In the genomic region with DNA sequence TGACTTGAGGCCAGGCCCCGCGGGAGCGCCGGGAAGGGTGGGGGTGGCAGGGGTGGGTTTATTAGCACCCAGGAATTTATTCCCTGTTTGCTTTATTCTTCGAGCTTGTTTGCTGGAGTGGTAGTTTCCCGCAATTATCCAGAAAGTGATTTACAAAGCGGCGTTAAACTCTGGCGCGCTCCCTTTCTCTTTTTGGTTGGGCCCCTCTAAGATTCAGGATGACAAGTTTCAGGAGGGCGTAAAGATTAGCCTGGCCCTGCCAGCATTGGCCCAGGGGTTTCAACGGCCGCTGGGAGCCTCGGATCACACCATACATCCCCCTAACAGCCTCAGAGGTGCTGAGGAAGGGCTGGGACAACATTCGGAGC, we compare ENCODE assay signal across 2 cellular contexts.
TF ChIP-seq lines count a peak whose summit lies in the region.

No MANE protein-coding gene starts in this region.

TF ChIP-seq in HEK293, 187 proteins besides CTCF, POLR2A, EP300 and RAD21:
- TF ChIP-seq ZBTB48 (tag by site-specific recombination; IDR thresholded peaks at IDR 0.05) (no peak), ZNF837 (tag by site-specific recombination; IDR thresholded peaks at IDR 0.05) (no peak), GLI2 (tag by site-specific recombination; IDR thresholded peaks at IDR 0.05; ENCODE audit: borderline replicate concordance, low read depth) (no peak), ZNF433 (tag by site-specific recombination; IDR thresholded peaks at IDR 0.05; ENCODE audit: low read depth) (no peak), ZNF747 (tag by site-specific recombination; IDR thresholded peaks at IDR 0.05) (no peak), EGR2 (tag by site-specific recombination; IDR thresholded peaks at IDR 0.05; ENCODE audit: low read depth) (no peak), ZNF138 (tag by site-specific recombination; IDR thresholded peaks at IDR 0.05; ENCODE audit: borderline replicate concordance) (no peak), MYNN (tag by site-specific recombination; IDR thresholded peaks at IDR 0.05; ENCODE audit: borderline replicate concordance) (no peak), OVOL3 (tag by site-specific recombination; IDR thresholded peaks at IDR 0.05) (no peak), ZNF121 (tag by site-specific recombination; IDR thresholded peaks at IDR 0.05) (no peak), REPIN1 (tag by site-specific recombination; IDR thresholded peaks at IDR 0.05; ENCODE audit: low read depth) (no peak), KLF1 (tag by site-specific recombination; IDR thresholded peaks at IDR 0.05) (no peak)
- TF ChIP-seq, protein P1, sequence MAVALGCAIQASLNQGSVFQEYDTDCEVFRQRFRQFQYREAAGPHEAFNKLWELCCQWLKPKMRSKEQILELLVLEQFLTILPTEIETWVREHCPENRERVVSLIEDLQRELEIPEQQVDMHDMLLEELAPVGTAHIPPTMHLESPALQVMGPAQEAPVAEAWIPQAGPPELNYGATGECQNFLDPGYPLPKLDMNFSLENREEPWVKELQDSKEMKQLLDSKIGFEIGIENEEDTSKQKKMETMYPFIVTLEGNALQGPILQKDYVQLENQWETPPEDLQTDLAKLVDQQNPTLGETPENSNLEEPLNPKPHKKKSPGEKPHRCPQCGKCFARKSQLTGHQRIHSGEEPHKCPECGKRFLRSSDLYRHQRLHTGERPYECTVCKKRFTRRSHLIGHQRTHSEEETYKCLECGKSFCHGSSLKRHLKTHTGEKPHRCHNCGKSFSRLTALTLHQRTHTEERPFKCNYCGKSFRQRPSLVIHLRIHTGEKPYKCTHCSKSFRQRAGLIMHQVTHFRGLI (tag by site-specific recombination; IDR thresholded peaks at IDR 0.05) = no peak
- TF ChIP-seq, protein P2, sequence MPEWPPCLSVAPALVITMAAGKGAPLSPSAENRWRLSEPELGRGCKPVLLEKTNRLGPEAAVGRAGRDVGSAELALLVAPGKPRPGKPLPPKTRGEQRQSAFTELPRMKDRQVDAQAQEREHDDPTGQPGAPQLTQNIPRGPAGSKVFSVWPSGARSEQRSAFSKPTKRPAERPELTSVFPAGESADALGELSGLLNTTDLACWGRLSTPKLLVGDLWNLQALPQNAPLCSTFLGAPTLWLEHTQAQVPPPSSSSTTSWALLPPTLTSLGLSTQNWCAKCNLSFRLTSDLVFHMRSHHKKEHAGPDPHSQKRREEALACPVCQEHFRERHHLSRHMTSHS (tag by site-specific recombination; IDR thresholded peaks at IDR 0.05) = no peak
- TF ChIP-seq, protein P3, sequence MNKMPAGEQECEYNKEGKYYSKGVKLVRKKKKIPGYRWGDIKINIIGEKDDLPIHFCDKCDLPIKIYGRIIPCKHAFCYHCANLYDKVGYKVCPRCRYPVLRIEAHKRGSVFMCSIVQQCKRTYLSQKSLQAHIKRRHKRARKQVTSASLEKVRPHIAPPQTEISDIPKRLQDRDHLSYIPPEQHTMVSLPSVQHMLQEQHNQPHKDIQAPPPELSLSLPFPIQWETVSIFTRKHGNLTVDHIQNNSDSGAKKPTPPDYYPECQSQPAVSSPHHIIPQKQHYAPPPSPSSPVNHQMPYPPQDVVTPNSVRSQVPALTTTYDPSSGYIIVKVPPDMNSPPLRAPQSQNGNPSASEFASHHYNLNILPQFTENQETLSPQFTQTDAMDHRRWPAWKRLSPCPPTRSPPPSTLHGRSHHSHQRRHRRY (tag by site-specific recombination; IDR thresholded peaks at IDR 0.05) = no peak
- TF ChIP-seq, protein P4, sequence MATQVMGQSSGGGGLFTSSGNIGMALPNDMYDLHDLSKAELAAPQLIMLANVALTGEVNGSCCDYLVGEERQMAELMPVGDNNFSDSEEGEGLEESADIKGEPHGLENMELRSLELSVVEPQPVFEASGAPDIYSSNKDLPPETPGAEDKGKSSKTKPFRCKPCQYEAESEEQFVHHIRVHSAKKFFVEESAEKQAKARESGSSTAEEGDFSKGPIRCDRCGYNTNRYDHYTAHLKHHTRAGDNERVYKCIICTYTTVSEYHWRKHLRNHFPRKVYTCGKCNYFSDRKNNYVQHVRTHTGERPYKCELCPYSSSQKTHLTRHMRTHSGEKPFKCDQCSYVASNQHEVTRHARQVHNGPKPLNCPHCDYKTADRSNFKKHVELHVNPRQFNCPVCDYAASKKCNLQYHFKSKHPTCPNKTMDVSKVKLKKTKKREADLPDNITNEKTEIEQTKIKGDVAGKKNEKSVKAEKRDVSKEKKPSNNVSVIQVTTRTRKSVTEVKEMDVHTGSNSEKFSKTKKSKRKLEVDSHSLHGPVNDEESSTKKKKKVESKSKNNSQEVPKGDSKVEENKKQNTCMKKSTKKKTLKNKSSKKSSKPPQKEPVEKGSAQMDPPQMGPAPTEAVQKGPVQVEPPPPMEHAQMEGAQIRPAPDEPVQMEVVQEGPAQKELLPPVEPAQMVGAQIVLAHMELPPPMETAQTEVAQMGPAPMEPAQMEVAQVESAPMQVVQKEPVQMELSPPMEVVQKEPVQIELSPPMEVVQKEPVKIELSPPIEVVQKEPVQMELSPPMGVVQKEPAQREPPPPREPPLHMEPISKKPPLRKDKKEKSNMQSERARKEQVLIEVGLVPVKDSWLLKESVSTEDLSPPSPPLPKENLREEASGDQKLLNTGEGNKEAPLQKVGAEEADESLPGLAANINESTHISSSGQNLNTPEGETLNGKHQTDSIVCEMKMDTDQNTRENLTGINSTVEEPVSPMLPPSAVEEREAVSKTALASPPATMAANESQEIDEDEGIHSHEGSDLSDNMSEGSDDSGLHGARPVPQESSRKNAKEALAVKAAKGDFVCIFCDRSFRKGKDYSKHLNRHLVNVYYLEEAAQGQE (tag by site-specific recombination; IDR thresholded peaks at IDR 0.05) = no peak

TF ChIP-seq in H1, 55 proteins besides CTCF, POLR2A, EP300 and RAD21:
- TF ChIP-seq POU5F1 (IDR thresholded peaks at IDR 0.05; ENCODE audit: low read depth, low read length) (no peak), KDM4A (IDR thresholded peaks at IDR 0.05; ENCODE audit: low read depth, low read length, severe bottlenecking) (no peak), RNF2 (IDR thresholded peaks at IDR 0.05; ENCODE audit: borderline replicate concordance, low read depth, low read length, missing control alignments, poor library complexity, severe bottlenecking) (no peak), FOSL1 (IDR thresholded peaks at IDR 0.05; ENCODE audit: insufficient read depth, low read depth, low read length) (no peak), RXRA (IDR thresholded peaks at IDR 0.05; ENCODE audit: insufficient read depth, low read depth, low read length) (no peak), JUN (IDR thresholded peaks at IDR 0.05; ENCODE audit: low read depth, low read length) (no peak)
- TF ChIP-seq, protein P5, sequence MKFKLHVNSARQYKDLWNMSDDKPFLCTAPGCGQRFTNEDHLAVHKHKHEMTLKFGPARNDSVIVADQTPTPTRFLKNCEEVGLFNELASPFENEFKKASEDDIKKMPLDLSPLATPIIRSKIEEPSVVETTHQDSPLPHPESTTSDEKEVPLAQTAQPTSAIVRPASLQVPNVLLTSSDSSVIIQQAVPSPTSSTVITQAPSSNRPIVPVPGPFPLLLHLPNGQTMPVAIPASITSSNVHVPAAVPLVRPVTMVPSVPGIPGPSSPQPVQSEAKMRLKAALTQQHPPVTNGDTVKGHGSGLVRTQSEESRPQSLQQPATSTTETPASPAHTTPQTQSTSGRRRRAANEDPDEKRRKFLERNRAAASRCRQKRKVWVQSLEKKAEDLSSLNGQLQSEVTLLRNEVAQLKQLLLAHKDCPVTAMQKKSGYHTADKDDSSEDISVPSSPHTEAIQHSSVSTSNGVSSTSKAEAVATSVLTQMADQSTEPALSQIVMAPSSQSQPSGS (IDR thresholded peaks at IDR 0.05; ENCODE audit: low read length) = no peak
